ENCODE assay signal across 25 cellular contexts in genomic region chr14:104210548-104211195, GRCh38.
"Had no signal": no experiment of that assay in that cellular context is flagged by ENCODE, and none has a peak within 500 bp of the region (broad histone marks: within the 10 kb centered on the region; RNA-seq: fewer than 3 reads in every experiment).

No MANE protein-coding gene starts in this region.

- H3K9me3 Mint-ChIP-seq: dendritic cell treated with granulocyte-macrophage colony-stimulating factor and Interleukin-4, amounts not matched to agents 40 ng/mL and 50 ng/mL, for 4 days; endodermal cell; natural killer cell treated with Interleukin-12 subunit alpha and Interleukin-12 subunit beta and Interleukin-15 and Interleukin-18, amount 100 ng/mL, for 72 hours; neural crest cell had no signal

- DNase-seq: colonic mucosa; effector CD8-positive, alpha-beta T cell; endodermal cell; foreskin fibroblast; gastrocnemius medialis; head of caudate nucleus; naive B cell; small intestine; stimulated activated CD4-positive, alpha-beta T cell treated with anti-CD3 and anti-CD28 coated beads, Interleukin-12 subunit alpha, Interleukin-12 subunit beta, amount 100 ng/mL, for 4 hours; stimulated activated CD4-positive, alpha-beta T cell treated with anti-CD3 and anti-CD28 coated beads, Interleukin-1b, Interleukin-23, amount 100 ng/mL, for 48 hours; stimulated activated CD4-positive, alpha-beta T cell treated with anti-CD3 and anti-CD28 coated beads, Interleukin-4, amount 100 ng/mL, for 1 hour; stimulated activated CD8-positive, alpha-beta memory T cell treated with anti-CD3 and anti-CD28 coated beads, Interleukin-4, amount 100 ng/mL, for 48 hours; stimulated activated naive CD4-positive, alpha-beta T cell; stomach; thyroid gland; trophoblast cell had no signal

- H3K27me3 ChIP-seq: colonic mucosa, right lobe of liver, thyroid gland had no signal

- H3K4me1 Mint-ChIP-seq: endodermal cell, memory B cell, naive B cell had no signal

- H3K27ac ChIP-seq: colonic mucosa, epithelial cell of prostate, gastrocnemius medialis, left lung, prostate gland, right lobe of liver, stomach, thyroid gland had no signal

- H3K36me3 ChIP-seq: colonic mucosa, gastrocnemius medialis, left lung, prostate gland, right lobe of liver, stomach, thyroid gland had no signal

- ATAC-seq: gastrocnemius medialis; left lung; natural killer cell treated with Interleukin-12 subunit alpha and Interleukin-12 subunit beta and Interleukin-15 and Interleukin-18, amount 100 ng/mL, for 72 hours; right lobe of liver had no signal

- H3K4me1 ChIP-seq: colonic mucosa, gastrocnemius medialis, left lung, prostate gland, right lobe of liver, stomach, thyroid gland had no signal

- H3K9me3 ChIP-seq: colonic mucosa, gastrocnemius medialis, left lung, prostate gland, right lobe of liver, stomach, thyroid gland had no signal

- H3K27ac Mint-ChIP-seq: dendritic cell treated with granulocyte-macrophage colony-stimulating factor and Interleukin-4, amounts not matched to agents 40 ng/mL and 50 ng/mL, for 4 days; endodermal cell; memory B cell; naive B cell; natural killer cell treated with Interleukin-12 subunit alpha and Interleukin-12 subunit beta and Interleukin-15 and Interleukin-18, amount 100 ng/mL, for 72 hours had no signal

- H3K36me3 Mint-ChIP-seq: memory B cell; naive B cell; natural killer cell treated with Interleukin-12 subunit alpha and Interleukin-12 subunit beta and Interleukin-15 and Interleukin-18, amount 100 ng/mL, for 72 hours had no signal

- H3K4me3 Mint-ChIP-seq: dendritic cell treated with granulocyte-macrophage colony-stimulating factor and Interleukin-4, amounts not matched to agents 40 ng/mL and 50 ng/mL, for 4 days; endodermal cell; memory B cell; naive B cell; natural killer cell treated with Interleukin-12 subunit alpha and Interleukin-12 subunit beta and Interleukin-15 and Interleukin-18, amount 100 ng/mL, for 72 hours; neural crest cell had no signal

- H3K4me3 ChIP-seq: colonic mucosa, gastrocnemius medialis, left lung, lung, prostate gland, right lobe of liver, stomach, thyroid gland had no signal
